18 cellular contexts compared by ENCODE assay signal in genomic region chr2:239721991-239722759, GRCh38.
A peak's percentile ranks its signal among the peaks of the same experiment; 100 is the strongest.
DNase-seq lines count a peak whose midpoint lies in the region; ATAC-seq and TF ChIP-seq lines count a peak whose summit lies in the region.
"Had no signal": no experiment of that assay in that cellular context is flagged by ENCODE, and none has a peak within 500 bp of the region (broad histone marks: within the 10 kb centered on the region; RNA-seq: fewer than 3 reads in every experiment).

No MANE protein-coding gene starts in this region.

- no peak for ATAC-seq in activated CD4-positive, alpha-beta T cell treated with anti-CD3 and anti-CD28 coated beads for 36 hours
- ATAC-seq: GM23338, PC-3 had no signal

- CTCF ChIA-PET in activated CD4-positive, alpha-beta T cell treated with anti-CD3 and anti-CD28 coated beads for 36 hours (lab: Charles Lee) = no interaction called here
- CTCF ChIA-PET in activated CD4-positive, alpha-beta memory T cell treated with anti-CD3 and anti-CD28 coated beads, Interleukin-2, amount 10 ng/mL, durations not matched to agents 7 days and 5 days (lab: Charles Lee) = no interaction called here
- CTCF ChIA-PET in CD8-positive, alpha-beta memory T cell (lab: Charles Lee) = no interaction called here

- no peaks in the 10 kb centered on the region for H3K4me1 Mint-ChIP-seq in activated CD4-positive, alpha-beta T cell treated with anti-CD3 and anti-CD28 coated beads for 36 hours
- H3K4me1 Mint-ChIP-seq in activated CD4-positive, alpha-beta memory T cell treated with anti-CD3 and anti-CD28 coated beads, Interleukin-2, amount 10 ng/mL, durations not matched to agents 7 days and 5 days = no peaks in the 10 kb centered on the region
- no peaks in the 10 kb centered on the region for H3K4me1 Mint-ChIP-seq in CD8-positive, alpha-beta memory T cell

- TF ChIP-seq POLR2A in sigmoid colon (IDR thresholded peaks at IDR 0.05) = no peak

- no peak overlapping the region for H3K27ac Mint-ChIP-seq in activated CD4-positive, alpha-beta T cell treated with anti-CD3 and anti-CD28 coated beads for 36 hours
- H3K27ac Mint-ChIP-seq in activated CD4-positive, alpha-beta memory T cell treated with anti-CD3 and anti-CD28 coated beads, Interleukin-2, amount 10 ng/mL, durations not matched to agents 7 days and 5 days = no peak overlapping the region
- no peak overlapping the region for H3K27ac Mint-ChIP-seq in CD8-positive, alpha-beta memory T cell
- H3K27ac Mint-ChIP-seq: GM23338 had no signal

- no peak overlapping the region for H3K4me3 ChIP-seq in sigmoid colon
- no peak overlapping the region for H3K4me3 ChIP-seq in CD8-positive, alpha-beta memory T cell (ENCODE audit: low read length)
- H3K4me3 ChIP-seq: BLaER1, GM23338 had no signal

- no peaks in the 10 kb centered on the region for H3K27me3 Mint-ChIP-seq in activated CD4-positive, alpha-beta T cell treated with anti-CD3 and anti-CD28 coated beads for 36 hours
- no peaks in the 10 kb centered on the region for H3K27me3 Mint-ChIP-seq in activated CD4-positive, alpha-beta memory T cell treated with anti-CD3 and anti-CD28 coated beads, Interleukin-2, amount 10 ng/mL, durations not matched to agents 7 days and 5 days
- H3K27me3 Mint-ChIP-seq in CD8-positive, alpha-beta memory T cell = no peaks in the 10 kb centered on the region

- intact Hi-C loops in activated CD4-positive, alpha-beta T cell treated with anti-CD3 and anti-CD28 coated beads for 36 hours (cut with DNase I, micrococcal nuclease) = no loop called here
- intact Hi-C loops in sigmoid colon (cut with DNase I) = no loop called here

- no peaks in the 10 kb centered on the region for H3K9me3 Mint-ChIP-seq in activated CD4-positive, alpha-beta T cell treated with anti-CD3 and anti-CD28 coated beads for 36 hours (ENCODE audit: low read depth)
- peaks cover 7% of the 10 kb centered on the region for H3K9me3 Mint-ChIP-seq in activated CD4-positive, alpha-beta memory T cell treated with anti-CD3 and anti-CD28 coated beads, Interleukin-2, amount 10 ng/mL, durations not matched to agents 7 days and 5 days
- no peaks in the 10 kb centered on the region for H3K9me3 Mint-ChIP-seq in CD8-positive, alpha-beta memory T cell

- 80 to 88% methylated on average over 18 of the region's 18 CpGs for WGBS in sigmoid colon, 2 donors

- no peaks in the 10 kb centered on the region for H3K36me3 Mint-ChIP-seq in activated CD4-positive, alpha-beta T cell treated with anti-CD3 and anti-CD28 coated beads for 36 hours (ENCODE audit: low read depth)
- no peaks in the 10 kb centered on the region for H3K36me3 Mint-ChIP-seq in activated CD4-positive, alpha-beta memory T cell treated with anti-CD3 and anti-CD28 coated beads, Interleukin-2, amount 10 ng/mL, durations not matched to agents 7 days and 5 days (ENCODE audit: low read depth)
- H3K36me3 Mint-ChIP-seq in CD8-positive, alpha-beta memory T cell = no peaks in the 10 kb centered on the region

- H3K9me3 ChIP-seq in sigmoid colon = no peaks in the 10 kb centered on the region
- H3K9me3 ChIP-seq in CD8-positive, alpha-beta memory T cell (ENCODE audit: low read length) = no peaks in the 10 kb centered on the region
- H3K9me3 ChIP-seq: BLaER1 had no signal

- no peak for TF ChIP-seq CTCF in sigmoid colon (IDR thresholded peaks at IDR 0.05)

- TF ChIP-seq EP300 in sigmoid colon (IDR thresholded peaks at IDR 0.05) = no peak

- POLR2A ChIA-PET in activated CD4-positive, alpha-beta T cell treated with anti-CD3 and anti-CD28 coated beads for 36 hours (lab: Charles Lee) = no interaction called here
- POLR2A ChIA-PET in activated CD4-positive, alpha-beta memory T cell treated with anti-CD3 and anti-CD28 coated beads, Interleukin-2, amount 10 ng/mL, durations not matched to agents 7 days and 5 days (lab: Charles Lee) = no interaction called here
- POLR2A ChIA-PET in CD8-positive, alpha-beta memory T cell (lab: Charles Lee) = no interaction called here

- H3K27me3 ChIP-seq in sigmoid colon = no peaks in the 10 kb centered on the region
- no peaks in the 10 kb centered on the region for H3K27me3 ChIP-seq in CD8-positive, alpha-beta memory T cell (ENCODE audit: insufficient read depth, low read length, poor library complexity, severe bottlenecking)
- H3K27me3 ChIP-seq: BLaER1 had no signal

- peaks cover 0 to 7% (median 2%) of the 10 kb centered on the region in 4 donors for H3K4me1 ChIP-seq in sigmoid colon
- no peaks in the 10 kb centered on the region for H3K4me1 ChIP-seq in CD8-positive, alpha-beta memory T cell (ENCODE audit: insufficient read depth, low read length)
- H3K4me1 ChIP-seq: BLaER1 had no signal

- H3K36me3 ChIP-seq in sigmoid colon = no peaks in the 10 kb centered on the region
- H3K36me3 ChIP-seq in CD8-positive, alpha-beta memory T cell (ENCODE audit: insufficient read depth, low read length) = no peaks in the 10 kb centered on the region
- H3K36me3 ChIP-seq: BLaER1 had no signal

- H3K4me3 Mint-ChIP-seq in activated CD4-positive, alpha-beta T cell treated with anti-CD3 and anti-CD28 coated beads for 36 hours = no peak overlapping the region
- H3K4me3 Mint-ChIP-seq in activated CD4-positive, alpha-beta memory T cell treated with anti-CD3 and anti-CD28 coated beads, Interleukin-2, amount 10 ng/mL, durations not matched to agents 7 days and 5 days = no peak overlapping the region
- no peak overlapping the region for H3K4me3 Mint-ChIP-seq in CD8-positive, alpha-beta memory T cell
- H3K4me3 Mint-ChIP-seq: GM23338 had no signal

- H3K27ac ChIP-seq in sigmoid colon = no peak overlapping the region
- H3K27ac ChIP-seq in CD8-positive, alpha-beta memory T cell (ENCODE audit: low read depth, low read length) = no peak overlapping the region
- H3K27ac ChIP-seq: 22Rv1, BLaER1 had no signal

- DNase-seq in activated CD4-positive, alpha-beta T cell treated with anti-CD3 and anti-CD28 coated beads for 1 hour = peak; percentile 3
- no peak for DNase-seq in activated CD4-positive, alpha-beta T cell treated with anti-CD3 and anti-CD28 coated beads for 36 hours
- peak; percentile 9 for DNase-seq in activated CD4-positive, alpha-beta memory T cell treated with anti-CD3 and anti-CD28 coated beads, Interleukin-2, amount 10 ng/mL, durations not matched to agents 7 days and 5 days
- DNase-seq in islet precursor cell (peak; percentile 46), sigmoid colon (peak; percentile 46), NCI-H2081 treated with DMSO at 0.1 percent for 48 hours (lab: John Stamatoyannopoulos, UW) (no peak)
- no peak for DNase-seq in CD8-positive, alpha-beta memory T cell
- DNase-seq in activated CD4-positive, CD25-positive, alpha-beta regulatory T cell (lab: John Stamatoyannopoulos, UW) = no peak
- DNase-seq: Karpas-422, MM.1S, NCI-H1105, NCI-H187, NCI-H446, NCI-H748 treated with DMSO at 0.1 percent for 48 hours, PC-3 had no signal

Comparison
In these comparisons a context has a peak if more than half of its experiments do, and no peak if none do; other contexts are left out.
1. DNase-seq: peak in activated CD4-positive, alpha-beta T cell treated with anti-CD3 and anti-CD28 coated beads for 1 hour (single experiment), activated CD4-positive, alpha-beta memory T cell treated with anti-CD3 and anti-CD28 coated beads, Interleukin-2, amount 10 ng/mL, durations not matched to agents 7 days and 5 days (single experiment), islet precursor cell (single experiment) and sigmoid colon (single experiment); none in activated CD4-positive, alpha-beta T cell treated with anti-CD3 and anti-CD28 coated beads for 36 hours (single experiment), NCI-H2081 treated with DMSO at 0.1 percent for 48 hours (single experiment), CD8-positive, alpha-beta memory T cell (0 of 5) and activated CD4-positive, CD25-positive, alpha-beta regulatory T cell (0 of 4).